26 cellular contexts compared by ENCODE assay signal in the genomic region with DNA sequence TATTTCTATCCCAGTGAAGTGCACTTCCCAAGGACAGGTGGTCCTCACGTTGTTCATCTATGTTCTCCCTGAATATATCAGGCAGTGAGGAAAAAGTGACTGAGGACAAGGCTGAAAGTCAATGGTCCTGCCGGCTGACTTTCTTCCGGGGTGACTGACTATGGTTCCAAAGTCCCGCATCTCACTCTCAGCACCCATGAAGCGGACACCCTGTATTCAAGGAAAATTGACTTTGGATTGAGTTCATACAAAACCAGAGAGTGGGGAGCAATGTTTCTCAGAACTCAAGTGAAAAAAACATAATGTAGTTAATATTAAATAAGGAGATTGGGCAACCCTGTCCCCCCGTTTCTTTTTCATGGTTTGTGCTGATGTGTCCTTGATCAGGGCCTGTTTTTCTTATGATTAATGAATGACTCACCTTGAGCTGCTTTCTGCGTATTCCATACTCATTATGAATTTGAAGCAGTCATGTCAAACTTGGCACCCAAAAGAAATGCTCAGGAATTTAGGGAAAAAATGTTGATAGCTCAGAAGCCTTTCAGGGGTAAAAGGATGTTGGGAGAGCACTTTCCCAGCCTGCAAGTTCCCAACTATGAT.
A peak's percentile ranks its signal among the peaks of the same experiment; 100 is the strongest.
DNase-seq lines count a peak whose midpoint lies in the region; ATAC-seq, FAIRE-seq and TF ChIP-seq lines count a peak whose summit lies in the region.
"Had no signal": no experiment of that assay in that cellular context is flagged by ENCODE, and none has a peak within 500 bp of the region (broad histone marks: within the 10 kb centered on the region; RNA-seq: fewer than 3 reads in every experiment).

No MANE protein-coding gene starts in this region.

- H3K9ac ChIP-seq in kidney (ENCODE audit: low read length in 2 of 2): no peak overlapping the region

- H3K4me3 Mint-ChIP-seq in GM23338: no peak overlapping the region
- H3K4me3 Mint-ChIP-seq: activated CD4-positive, alpha-beta T cell treated with anti-CD3 and anti-CD28 coated beads, Interleukin-2, amount 10 ng/mL, durations not matched to agents 24 days and 14 days; CD8-positive, alpha-beta T cell; naive thymus-derived CD4-positive, alpha-beta T cell; stimulated activated memory B cell treated with anti-CD40 and anti-IgM and Interleukin-4, amounts not matched to agents 10 μg/mL and 1 μg/mL and 100 μg/mL, for 72 hours had no signal

- H2AFZ ChIP-seq in GM23338: no peak overlapping the region

- no peak overlapping the region for H3K27ac Mint-ChIP-seq in GM23338
- H3K27ac Mint-ChIP-seq: activated CD4-positive, alpha-beta T cell treated with anti-CD3 and anti-CD28 coated beads, Interleukin-2, amount 10 ng/mL, durations not matched to agents 24 days and 14 days; CD8-positive, alpha-beta T cell; naive thymus-derived CD4-positive, alpha-beta T cell; stimulated activated memory B cell treated with anti-CD40 and anti-IgM and Interleukin-4, amounts not matched to agents 10 μg/mL and 1 μg/mL and 100 μg/mL, for 72 hours had no signal

- H3K79me2 ChIP-seq in GM23338 (replicated peaks; ENCODE audit: insufficient read depth): no peaks in the 10 kb centered on the region

- peaks cover 2% of the 10 kb centered on the region for H3K27me3 Mint-ChIP-seq in GM23338 (ENCODE audit: insufficient read depth, low read depth, poor library complexity)
- H3K27me3 Mint-ChIP-seq: stimulated activated memory B cell treated with anti-CD40 and anti-IgM and Interleukin-4, amounts not matched to agents 10 μg/mL and 1 μg/mL and 100 μg/mL, for 72 hours had no signal

- H3K4me2 ChIP-seq in GM23338: no peak overlapping the region

- H3K27me3 ChIP-seq in GM23338 (ENCODE audit: insufficient read depth): no peaks in the 10 kb centered on the region

- intact Hi-C loops in kidney (cut with DNase I): no loop called here

- FAIRE-seq in kidney (lab: Jason Lieb, UNC): no peak
- FAIRE-seq: A204.1, urothelium cell line had no signal

- H3K9me3 ChIP-seq in kidney (ENCODE audit: control insufficient read depth in 1 of 2, low read length in 2 of 2): no peaks in the 10 kb centered on the region

- ATAC-seq in GM23338: no peak
- ATAC-seq: CD8-positive, alpha-beta T cell; naive thymus-derived CD4-positive, alpha-beta T cell had no signal

- no peaks in the 10 kb centered on the region for H3K36me3 Mint-ChIP-seq in GM23338 (ENCODE audit: low read depth)
- H3K36me3 Mint-ChIP-seq: CD8-positive, alpha-beta T cell; naive thymus-derived CD4-positive, alpha-beta T cell; stimulated activated memory B cell treated with anti-CD40 and anti-IgM and Interleukin-4, amounts not matched to agents 10 μg/mL and 1 μg/mL and 100 μg/mL, for 72 hours had no signal

- H3K27ac ChIP-seq in kidney (ENCODE audit: low read depth in 2 of 2, low read length in 2 of 2): peak overlapping the region; percentile 65 to 70
- no peak overlapping the region for H3K27ac ChIP-seq in GM23338 (ENCODE audit: low read depth)
- H3K27ac ChIP-seq: VCaP had no signal

- H3K4me1 Mint-ChIP-seq in GM23338: no peaks in the 10 kb centered on the region; the same call in 2 of the 3 replicates
- H3K4me1 Mint-ChIP-seq: activated CD4-positive, alpha-beta T cell treated with anti-CD3 and anti-CD28 coated beads, Interleukin-2, amount 10 ng/mL, durations not matched to agents 24 days and 14 days; stimulated activated memory B cell treated with anti-CD40 and anti-IgM and Interleukin-4, amounts not matched to agents 10 μg/mL and 1 μg/mL and 100 μg/mL, for 72 hours had no signal

- TF ChIP-seq CTCF in cardiac fibroblast (IDR thresholded peaks at IDR 0.05; ENCODE audit: low read depth, low read length) (no peak), kidney (IDR thresholded peaks at IDR 0.05; ENCODE audit: borderline replicate concordance, extremely low read depth, insufficient read depth) (no peak), GM23338 (conservative IDR thresholded peaks at IDR 0.05; ENCODE audit: low read depth in 2 of 2) (no peak)

- H3F3A ChIP-seq in GM23338 (replicated peaks; ENCODE audit: low read depth): no peaks in the 10 kb centered on the region

- H3K4me3 ChIP-seq in cardiac fibroblast (replicated peaks in 1 of 2; ENCODE audit: low read depth in 2 of 2, low read length in 2 of 2) (no peak overlapping the region), kidney (ENCODE audit: low read length in 2 of 2) (peak overlapping the region in 1 of 2 donors; percentile 9), GM23338 (no peak overlapping the region)

- peaks cover 10 to 24% of the 10 kb centered on the region in 2 donors for H3K4me1 ChIP-seq in kidney (ENCODE audit: control insufficient read depth in 1 of 2, insufficient read depth in 1 of 2, low read depth in 1 of 2, low read length in 2 of 2)
- no peaks in the 10 kb centered on the region for H3K4me1 ChIP-seq in GM23338 (ENCODE audit: insufficient read depth)

- no peaks in the 10 kb centered on the region for H3K9me3 Mint-ChIP-seq in GM23338
- H3K9me3 Mint-ChIP-seq: activated CD4-positive, alpha-beta T cell treated with anti-CD3 and anti-CD28 coated beads, Interleukin-2, amount 10 ng/mL, durations not matched to agents 24 days and 14 days; CD8-positive, alpha-beta T cell had no signal

- no peaks in the 10 kb centered on the region for H3K9me2 ChIP-seq in GM23338 (ENCODE audit: insufficient read depth)

- no peaks in the 10 kb centered on the region for H4K20me1 ChIP-seq in GM23338 (replicated peaks; ENCODE audit: insufficient read depth)

- peak; percentile 56 for DNase-seq in A172 (ENCODE audit: low spot score)
- peak; percentile 0 for DNase-seq in LHCN-M2 (ENCODE audit: low read depth)
- DNase-seq in cardiac fibroblast (ENCODE audit: low read depth in 2 of 2): peak; percentile 11 to 13
- DNase-seq in kidney: no peak
- DNase-seq in GM23338 (ENCODE audit: low spot score): no peak
- no peak for DNase-seq in cerebellum (ENCODE audit: low spot score)
- no peak for DNase-seq in NCI-H128 (lab: John Stamatoyannopoulos, UW; ENCODE audit: unreplicated experiment)
- no peak for DNase-seq in dermis blood vessel endothelial cell
- DNase-seq: activated CD4-positive, alpha-beta T cell treated with anti-CD3 and anti-CD28 coated beads, Interleukin-2, amount 10 ng/mL, durations not matched to agents 24 days and 14 days; activated naive CD4-positive, alpha-beta T cell treated with anti-CD3 and anti-CD28 coated beads, Interleukin-2, amount 50 U/mL, for 16 hours; amygdala; CD8-positive, alpha-beta T cell; DMS153; effector CD8-positive, alpha-beta T cell; GF-D8; mesenchymal stem cell; naive thymus-derived CD4-positive, alpha-beta T cell; NCI-H1092; NCI-H1930; NCI-H2227 treated with DMSO at 0.1 percent for 48 hours; nucleus accumbens; Right ventricle myocardium superior had no signal

- H3K36me3 ChIP-seq in kidney (ENCODE audit: control insufficient read depth in 1 of 2, insufficient read depth in 2 of 2, low read length in 2 of 2): no peaks in the 10 kb centered on the region
- H3K36me3 ChIP-seq in GM23338 (ENCODE audit: insufficient read depth): no peaks in the 10 kb centered on the region

TF ChIP-seq in GM23338, 12 proteins besides CTCF, POLR2A, EP300 and RAD21 (continues in another document):
- no peak for TF ChIP-seq ZNF331 (CRISPR knock-in tag; IDR thresholded peaks at IDR 0.05; ENCODE audit: low read depth)
- TF ChIP-seq POLR2AphosphoS5 (IDR thresholded peaks at IDR 0.05; ENCODE audit: low read depth): no peak
- no peak for TF ChIP-seq ZNF114 (CRISPR knock-in tag; IDR thresholded peaks at IDR 0.05)
- TF ChIP-seq JUNB (IDR thresholded peaks at IDR 0.05; ENCODE audit: unreplicated experiment): no peak

Comparison
In these comparisons a context has a peak if more than half of its experiments do, and no peak if none do; other contexts are left out.
1. DNase-seq: peak in A172 (single experiment), LHCN-M2 (single experiment) and cardiac fibroblast (2 of 2); none in kidney (single experiment), GM23338 (single experiment), cerebellum (single experiment), NCI-H128 (single experiment) and dermis blood vessel endothelial cell (single experiment).